1 cellular context compared by ENCODE assay signal in the genomic region with DNA sequence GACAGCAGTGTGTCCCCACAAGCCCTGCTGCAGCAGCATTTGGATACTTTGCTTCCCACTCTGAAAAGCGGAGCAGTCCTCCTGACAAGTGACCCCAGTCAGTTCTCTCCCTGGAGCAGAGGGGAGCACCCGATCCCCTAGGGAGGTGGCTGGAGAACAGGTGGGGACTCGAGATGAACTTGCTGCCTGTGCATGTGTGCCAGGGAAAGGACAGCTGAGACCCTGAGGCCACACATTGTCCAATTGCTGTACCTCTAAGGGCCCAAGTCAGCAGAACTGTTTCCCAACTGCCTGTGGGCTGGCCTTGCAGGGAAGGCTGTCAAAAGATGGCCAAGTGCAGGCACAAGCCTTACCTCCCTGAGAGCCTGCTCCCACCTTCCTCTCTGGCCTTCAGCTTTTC.
TF ChIP-seq lines count a peak whose summit lies in the region.

No MANE protein-coding gene starts in this region.

TF ChIP-seq in HepG2, 621 proteins besides CTCF, POLR2A, EP300 and RAD21:
- no peak for TF ChIP-seq ZNF570 (CRISPR knock-in tag; IDR thresholded peaks at IDR 0.05; ENCODE audit: borderline replicate concordance)
- no peak for TF ChIP-seq SUZ12 (IDR thresholded peaks at IDR 0.05; ENCODE audit: low read depth, low read length)
- no peak for TF ChIP-seq JUND (CRISPR knock-in tag; IDR thresholded peaks at IDR 0.05)
- TF ChIP-seq ZNF124 (CRISPR knock-in tag; IDR thresholded peaks at IDR 0.05), result no peak
- no peak for TF ChIP-seq JUN (CRISPR knock-in tag; IDR thresholded peaks at IDR 0.05)
- TF ChIP-seq NFIB (CRISPR knock-in tag; IDR thresholded peaks at IDR 0.05; ENCODE audit: borderline replicate concordance), result no peak
- TF ChIP-seq, protein P1, sequence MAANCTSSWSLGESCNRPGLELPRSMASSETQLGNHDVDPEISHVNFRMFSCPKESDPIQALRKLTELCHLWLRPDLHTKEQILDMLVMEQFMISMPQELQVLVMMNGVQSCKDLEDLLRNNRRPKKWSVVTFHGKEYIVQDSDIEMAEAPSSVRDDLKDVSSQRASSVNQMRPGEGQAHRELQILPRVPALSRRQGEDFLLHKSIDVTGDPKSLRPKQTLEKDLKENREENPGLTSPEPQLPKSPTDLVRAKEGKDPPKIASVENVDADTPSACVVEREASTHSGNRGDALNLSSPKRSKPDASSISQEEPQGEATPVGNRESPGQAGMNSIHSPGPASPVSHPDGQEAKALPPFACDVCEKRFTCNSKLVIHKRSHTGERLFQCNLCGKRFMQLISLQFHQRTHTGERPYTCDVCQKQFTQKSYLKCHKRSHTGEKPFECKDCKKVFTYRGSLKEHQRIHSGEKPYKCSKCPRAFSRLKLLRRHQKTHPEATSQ (CRISPR knock-in tag; IDR thresholded peaks at IDR 0.05; ENCODE audit: borderline replicate concordance), result no peak
- no peak for TF ChIP-seq SRF (IDR thresholded peaks at IDR 0.05; ENCODE audit: low read depth, low read length)
- TF ChIP-seq, protein P2, sequence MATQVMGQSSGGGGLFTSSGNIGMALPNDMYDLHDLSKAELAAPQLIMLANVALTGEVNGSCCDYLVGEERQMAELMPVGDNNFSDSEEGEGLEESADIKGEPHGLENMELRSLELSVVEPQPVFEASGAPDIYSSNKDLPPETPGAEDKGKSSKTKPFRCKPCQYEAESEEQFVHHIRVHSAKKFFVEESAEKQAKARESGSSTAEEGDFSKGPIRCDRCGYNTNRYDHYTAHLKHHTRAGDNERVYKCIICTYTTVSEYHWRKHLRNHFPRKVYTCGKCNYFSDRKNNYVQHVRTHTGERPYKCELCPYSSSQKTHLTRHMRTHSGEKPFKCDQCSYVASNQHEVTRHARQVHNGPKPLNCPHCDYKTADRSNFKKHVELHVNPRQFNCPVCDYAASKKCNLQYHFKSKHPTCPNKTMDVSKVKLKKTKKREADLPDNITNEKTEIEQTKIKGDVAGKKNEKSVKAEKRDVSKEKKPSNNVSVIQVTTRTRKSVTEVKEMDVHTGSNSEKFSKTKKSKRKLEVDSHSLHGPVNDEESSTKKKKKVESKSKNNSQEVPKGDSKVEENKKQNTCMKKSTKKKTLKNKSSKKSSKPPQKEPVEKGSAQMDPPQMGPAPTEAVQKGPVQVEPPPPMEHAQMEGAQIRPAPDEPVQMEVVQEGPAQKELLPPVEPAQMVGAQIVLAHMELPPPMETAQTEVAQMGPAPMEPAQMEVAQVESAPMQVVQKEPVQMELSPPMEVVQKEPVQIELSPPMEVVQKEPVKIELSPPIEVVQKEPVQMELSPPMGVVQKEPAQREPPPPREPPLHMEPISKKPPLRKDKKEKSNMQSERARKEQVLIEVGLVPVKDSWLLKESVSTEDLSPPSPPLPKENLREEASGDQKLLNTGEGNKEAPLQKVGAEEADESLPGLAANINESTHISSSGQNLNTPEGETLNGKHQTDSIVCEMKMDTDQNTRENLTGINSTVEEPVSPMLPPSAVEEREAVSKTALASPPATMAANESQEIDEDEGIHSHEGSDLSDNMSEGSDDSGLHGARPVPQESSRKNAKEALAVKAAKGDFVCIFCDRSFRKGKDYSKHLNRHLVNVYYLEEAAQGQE (IDR thresholded peaks at IDR 0.05; ENCODE audit: borderline replicate concordance in 1 of 2, low read depth in 1 of 2, low read length in 2 of 2), result no peak
- TF ChIP-seq NONO (IDR thresholded peaks at IDR 0.05), result no peak
- no peak for TF ChIP-seq NONO (CRISPR knock-in tag; conservative IDR thresholded peaks at IDR 0.05)
- no peak for TF ChIP-seq ZNF678 (CRISPR knock-in tag; IDR thresholded peaks at IDR 0.05)
- no peak for TF ChIP-seq ZNF263 (CRISPR knock-in tag; IDR thresholded peaks at IDR 0.05)
- no peak for TF ChIP-seq RELA (CRISPR knock-in tag; IDR thresholded peaks at IDR 0.05)
- TF ChIP-seq, protein P3, sequence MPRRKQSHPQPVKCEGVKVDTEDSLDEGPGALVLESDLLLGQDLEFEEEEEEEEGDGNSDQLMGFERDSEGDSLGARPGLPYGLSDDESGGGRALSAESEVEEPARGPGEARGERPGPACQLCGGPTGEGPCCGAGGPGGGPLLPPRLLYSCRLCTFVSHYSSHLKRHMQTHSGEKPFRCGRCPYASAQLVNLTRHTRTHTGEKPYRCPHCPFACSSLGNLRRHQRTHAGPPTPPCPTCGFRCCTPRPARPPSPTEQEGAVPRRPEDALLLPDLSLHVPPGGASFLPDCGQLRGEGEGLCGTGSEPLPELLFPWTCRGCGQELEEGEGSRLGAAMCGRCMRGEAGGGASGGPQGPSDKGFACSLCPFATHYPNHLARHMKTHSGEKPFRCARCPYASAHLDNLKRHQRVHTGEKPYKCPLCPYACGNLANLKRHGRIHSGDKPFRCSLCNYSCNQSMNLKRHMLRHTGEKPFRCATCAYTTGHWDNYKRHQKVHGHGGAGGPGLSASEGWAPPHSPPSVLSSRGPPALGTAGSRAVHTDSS (CRISPR knock-in tag; conservative IDR thresholded peaks at IDR 0.05), result no peak
- TF ChIP-seq ZNF557 (CRISPR knock-in tag; IDR thresholded peaks at IDR 0.05), result no peak
